8 cellular contexts compared by ENCODE assay signal in the genomic region with DNA sequence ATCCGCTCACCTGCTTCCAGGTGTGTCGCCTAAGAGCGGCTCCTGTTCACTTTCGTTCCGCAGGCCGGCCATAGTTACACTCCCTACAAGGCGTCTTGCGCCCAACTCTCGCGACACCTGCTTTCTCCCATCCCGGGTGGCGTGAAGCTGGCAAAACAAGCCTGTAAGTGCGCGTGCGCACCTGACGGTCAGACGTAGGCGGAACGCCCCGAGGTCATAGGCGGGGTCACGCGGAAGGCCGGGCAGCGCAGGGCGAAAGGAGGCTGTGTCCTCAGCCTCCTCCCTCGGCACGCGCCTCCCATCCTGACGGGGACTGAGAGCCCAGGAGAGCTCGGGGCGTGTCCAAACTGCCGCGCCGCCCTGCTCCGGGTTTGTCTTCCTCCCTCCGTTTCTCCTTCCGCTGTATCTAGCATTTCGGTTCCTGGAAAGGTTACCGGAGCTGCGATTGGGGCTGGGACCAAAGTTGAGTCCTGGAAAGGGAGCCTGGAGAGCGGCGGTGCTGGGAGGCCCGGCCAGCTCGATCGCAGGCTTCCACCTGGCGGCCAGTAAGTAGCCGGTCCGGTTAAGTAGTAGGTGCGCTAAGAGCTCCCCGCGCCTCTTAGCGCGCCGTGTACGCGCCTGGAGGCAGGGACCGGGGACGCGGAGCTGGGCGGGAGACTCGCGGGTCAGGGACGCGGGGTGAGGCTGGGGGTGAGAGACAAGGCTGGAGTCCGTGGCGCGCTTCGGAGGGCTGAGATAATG. TPM values are rescaled to one million over a fixed set of nuclear protein-coding genes. Genes with fewer than 3 reads are reported as not detected.
DNase-seq lines count a peak whose midpoint lies in the region; ATAC-seq and TF ChIP-seq lines count a peak whose summit lies in the region.

Gene ABHD18 (plus strand): TSS at position 345 of the 741 bp plus-strand sequence. CDS start 17,550 bp downstream, outside the sequence.
Gene MFSD8 (minus strand): TSS at position 112 of the 741 bp plus-strand sequence. CDS start 40 bp downstream, at position 72.

- peak; percentile 16 to 46 (median 37) for TF ChIP-seq POLR2A in spleen (IDR thresholded peaks at IDR 0.05)

- peak in 10 of 11 experiments; percentile 14 to 50 (median 38) for TF ChIP-seq CTCF in spleen (IDR thresholded peaks at IDR 0.05 in 8 of 11, conservative IDR thresholded peaks at IDR 0.05 in 3 of 11)

- peak within 1 kb of the TSS; percentile 90 to 97 (median 94) for H3K27ac Mint-ChIP-seq in immature natural killer cell

- peaks cover 32 to 51% of the 10 kb centered on the region in 2 donors for H3K4me1 Mint-ChIP-seq in immature natural killer cell

- intact Hi-C loops in spleen (cut with DNase I; ENCODE audit: low total_unique reads), result loop anchor here (10.0 kb wide), 2 partner anchors 80 to 100 kb away; partner anchors contain the start of genes LARP1B and PLK4

- H3K9me3 Mint-ChIP-seq in immature natural killer cell, result no peaks in the 10 kb centered on the region

- peaks cover 10 to 75% (median 48%) of the 10 kb centered on the region in 6 donors for H3K4me1 ChIP-seq in spleen

- H3K27me3 ChIP-seq in spleen (replicated peaks in 1 of 7), result no peaks in the 10 kb centered on the region

- peak within 1 kb of the TSS; percentile 84 to 99 (median 96) for H3K27ac ChIP-seq in spleen

- peaks cover 0 to 3% (median 0%) of the 10 kb centered on the region in 6 donors for H3K36me3 ChIP-seq in spleen

- peaks cover 5 to 11% (median 6%) of the 10 kb centered on the region in 3 donors for H3K27me3 Mint-ChIP-seq in immature natural killer cell (ENCODE audit: low read depth in 3 of 3)

- peak; percentile 96 for ATAC-seq in GM19025 (IDR thresholded peaks at IDR 0.05; ENCODE audit: low read depth, unreplicated experiment)
- ATAC-seq in HG03342 (IDR thresholded peaks at IDR 0.05; ENCODE audit: unreplicated experiment), result peak; percentile 94

- WGBS in spleen, 5 donors, result 0 to 2% (median 0%) methylated on average over 15 to 69 of the region's 69 CpGs

- peak within 1 kb of the TSS; percentile 76 to 95 (median 84) for H3K4me3 ChIP-seq in spleen

- H3K4me3 Mint-ChIP-seq in immature natural killer cell, result peak within 1 kb of the TSS; percentile 91 to 98 (median 92)

- peaks cover 0 to 6% (median 0%) of the 10 kb centered on the region in 3 donors for H3K36me3 Mint-ChIP-seq in immature natural killer cell

- DNase-seq in AG20443 (ENCODE audit: low spot score) (peak; percentile 98), NCI-H345 treated with DMSO at 0.1 percent for 48 hours (lab: John Stamatoyannopoulos, UW; ENCODE audit: unreplicated experiment) (peak; percentile 82), immature natural killer cell (peak; percentile 98), spleen (peak; percentile 100)
- DNase-seq in activated CD4-positive, CD25-positive, alpha-beta regulatory T cell (lab: John Stamatoyannopoulos, UW), result peak; percentile 95 to 97 (median 96)
- DNase-seq in central memory CD4-positive, alpha-beta T cell, result peak; percentile 99

- no peaks in the 10 kb centered on the region for H3K9me3 ChIP-seq in spleen

RNA-seq across cellular contexts. Expression of gene ABHD18, which starts in this region (rescaled TPM):
- polyA plus RNA-seq in immature natural killer cell, result 10 to 100 TPM in 2 of 3 donors, 1 to 10 TPM in 1; 3.4 to 11.8 (median 10.4) TPM
- total RNA-seq in spleen, result 10 to 100 TPM; 12.9 to 18.4 (median 17.1) TPM
- polyA plus RNA-seq in spleen, result 1 to 10 TPM; 3.1 to 4.0 (median 4.0) TPM

RNA-seq across cellular contexts. Expression of gene MFSD8, which starts in this region (rescaled TPM):
- polyA plus RNA-seq in immature natural killer cell, result 10 to 100 TPM in 1 of 3 donors, 1 to 10 TPM in 2; 8.2 to 19.8 (median 8.3) TPM
- total RNA-seq in spleen, result 10 to 100 TPM; 24.2 to 42.5 (median 37.0) TPM
- 10 to 100 TPM; 13.9 to 19.3 (median 14.4) TPM for polyA plus RNA-seq in spleen

Comparison
In these comparisons a context has a peak if more than half of its experiments do, and no peak if none do; other contexts are left out.
1. Peak in every context shown above with its lines: DNase-seq, ATAC-seq, H3K4me3 ChIP-seq and H3K27ac ChIP-seq.